21 cellular contexts compared by ENCODE assay signal in the genomic region with DNA sequence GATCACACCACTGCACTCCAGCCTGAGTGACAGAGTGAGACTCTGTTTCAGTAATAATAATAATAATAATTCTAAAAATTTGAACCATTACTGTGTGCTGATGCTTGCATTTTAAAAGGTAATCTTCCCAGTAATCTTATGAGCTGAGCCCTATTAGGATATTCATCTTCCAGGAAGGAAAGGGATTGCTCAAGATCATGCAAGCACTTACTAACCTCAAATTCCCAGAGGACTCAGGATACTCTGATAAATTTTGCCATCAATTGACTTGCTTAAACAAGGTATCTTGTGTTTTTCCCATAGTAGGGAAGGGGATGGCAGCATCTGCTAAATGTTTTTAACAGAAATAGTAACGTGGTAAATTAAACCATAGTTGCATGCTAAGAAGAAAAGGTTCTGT.
"Had no signal": no experiment of that assay in that cellular context is flagged by ENCODE, and none has a peak within 500 bp of the region (broad histone marks: within the 10 kb centered on the region; RNA-seq: fewer than 3 reads in every experiment).

No MANE protein-coding gene starts in this region.

- H3K4me3 ChIP-seq: left ventricle myocardium inferior, lung, pancreas, prostate gland, sigmoid colon, spleen, tibial nerve, uterus had no signal

- DNase-seq: islet precursor cell; left ventricle myocardium inferior; mesendoderm; naive B cell; natural killer cell; nephron progenitor cell; nucleus accumbens; pancreas; retina; right cardiac atrium; sigmoid colon; small intestine; spleen; stimulated activated CD4-positive, alpha-beta T cell treated with anti-CD3 and anti-CD28 coated beads, Interleukin-4, amount 100 ng/mL, for 24 hours; stimulated activated naive CD4-positive, alpha-beta T cell; substantia nigra; uterus had no signal

- H3K27me3 ChIP-seq: pancreas, sigmoid colon, spleen, tibial nerve, uterus had no signal

- H3K4me1 ChIP-seq: left ventricle myocardium inferior, pancreas, prostate gland, sigmoid colon, spleen, tibial nerve, uterus had no signal

- ATAC-seq: natural killer cell; pancreas; right cardiac atrium; stimulated activated effector memory CD8-positive, alpha-beta T cell treated with anti-CD3 and anti-CD28 coated beads, Interleukin-12 subunit alpha, Interleukin-12 subunit beta, amount 100 ng/mL, for 72 hours had no signal

- H3K27ac ChIP-seq: left ventricle myocardium inferior, pancreas, prostate gland, sigmoid colon, spleen, tibial nerve, uterus had no signal

- H3K36me3 ChIP-seq: left ventricle myocardium inferior, pancreas, prostate gland, sigmoid colon, spleen, tibial nerve, uterus had no signal

- H3K9me3 ChIP-seq: left ventricle myocardium inferior, pancreas, prostate gland, spleen, tibial nerve, uterus had no signal
